ENCODE assay signal across 16 cellular contexts in the genomic region with DNA sequence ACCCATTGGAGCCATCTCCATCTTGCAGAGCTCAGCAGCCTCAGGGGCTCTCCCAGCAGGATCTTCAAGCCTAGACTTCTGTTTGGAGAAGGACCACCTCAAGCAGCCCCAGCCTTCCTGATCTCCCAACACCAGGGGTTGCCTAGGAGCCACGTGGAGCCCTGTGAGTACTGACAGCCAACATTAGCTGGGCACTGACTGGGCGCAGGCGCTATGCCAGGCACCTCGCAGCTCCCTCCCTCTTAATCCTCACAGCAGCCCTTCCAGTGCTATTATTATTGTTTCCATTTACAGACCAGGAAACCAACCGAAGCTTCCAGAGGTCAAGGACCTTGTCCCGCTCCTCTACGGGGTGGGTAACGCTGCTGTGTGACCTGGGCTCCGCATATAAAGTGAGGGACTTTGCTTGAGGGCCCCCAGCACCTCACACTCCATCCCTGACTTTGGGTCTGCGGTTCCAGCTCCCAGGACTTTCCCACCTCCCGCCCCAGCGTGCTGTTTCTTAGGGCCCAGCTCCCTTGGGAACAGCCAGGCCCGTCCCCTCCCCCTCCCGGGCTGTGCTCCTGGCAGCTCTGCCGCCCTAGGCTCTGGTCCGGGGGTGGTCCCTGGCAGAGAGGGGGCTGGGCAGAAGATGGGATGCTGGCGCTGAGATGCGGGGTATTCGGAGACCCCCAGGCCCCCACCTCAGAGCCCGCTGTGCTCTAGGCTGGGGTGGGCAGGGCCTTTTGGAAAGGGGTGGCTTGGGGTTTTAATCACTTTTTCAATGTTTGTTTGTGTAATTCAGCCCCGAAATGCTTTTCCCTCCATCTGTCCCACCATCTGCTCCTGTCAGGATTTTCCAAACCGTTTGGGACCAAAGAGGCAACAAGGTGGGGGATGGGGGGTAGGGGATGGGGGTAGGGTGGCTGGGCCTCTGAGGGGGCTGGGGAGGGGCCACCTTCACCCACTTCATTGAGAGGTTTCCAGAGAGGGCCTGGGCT. TPM values are rescaled to one million over a fixed set of nuclear protein-coding genes. Genes with fewer than 3 reads are reported as not detected.
A peak's percentile ranks its signal among the peaks of the same experiment; 100 is the strongest.
DNase-seq lines count a peak whose midpoint lies in the region; TF ChIP-seq lines count a peak whose summit lies in the region.
"Had no signal": no experiment of that assay in that cellular context is flagged by ENCODE, and none has a peak within 500 bp of the region (broad histone marks: within the 10 kb centered on the region; RNA-seq: fewer than 3 reads in every experiment).

No MANE protein-coding gene starts in this region.

- CTCF ChIA-PET in activated naive CD4-positive, alpha-beta T cell treated with anti-CD3 and anti-CD28 coated beads for 36 hours (lab: Charles Lee): interaction anchor here (1.1 kb wide), 2 partner anchors 9 to 174 kb away, joined by 3 read pairs; no protein-coding TSS in a partner anchor

- intact Hi-C loops in spleen (cut with DNase I; ENCODE audit: low total_unique reads): no loop called here
- intact Hi-C loops in esophagus squamous epithelium (cut with DNase I): no loop called here
- intact Hi-C loops in activated naive CD4-positive, alpha-beta T cell treated with anti-CD3 and anti-CD28 coated beads for 36 hours (cut with micrococcal nuclease): no loop called here
- intact Hi-C loops in esophagus muscularis mucosa (cut with DNase I): no loop called here

- H3K9me3 ChIP-seq in spleen (no peaks in the 10 kb centered on the region), esophagus squamous epithelium (no peaks in the 10 kb centered on the region), esophagus muscularis mucosa (no peaks in the 10 kb centered on the region)
- H3K9me3 ChIP-seq: prostate gland, upper lobe of left lung had no signal

- H3K4me3 ChIP-seq in H7 (ENCODE audit: insufficient read depth, low read depth, low read length) (no peak overlapping the region), spleen (no peak overlapping the region), esophagus squamous epithelium (no peak overlapping the region), esophagus muscularis mucosa (no peak overlapping the region)
- H3K4me3 ChIP-seq: prostate gland, upper lobe of left lung had no signal

- WGBS in spleen, 5 donors: 22 to 33% (median 28%) methylated on average over 15 to 22 of the region's 22 CpGs
- 28 to 34% methylated on average over 9 to 15 of the region's 22 CpGs for WGBS in esophagus squamous epithelium, 2 donors
- 21% methylated on average over 16 of the region's 22 CpGs for WGBS in esophagus muscularis mucosa

- DNase-seq in H7: peak; percentile 82
- peak; percentile 96 to 98 for DNase-seq in NCI-H524 (lab: John Stamatoyannopoulos, UW)
- DNase-seq in glutamatergic neuron: peak; percentile 77
- DNase-seq in spleen: peak; percentile 41
- DNase-seq in esophagus squamous epithelium (lab: John Stamatoyannopoulos, UW): no peak
- no peak for DNase-seq in activated naive CD4-positive, alpha-beta T cell treated with anti-CD3 and anti-CD28 coated beads for 36 hours
- no peak for DNase-seq in esophagus muscularis mucosa (ENCODE audit: extremely low spot score)
- DNase-seq: activated CD4-positive, alpha-beta T cell treated with anti-CD3 and anti-CD28 coated beads for 1 hour; CD4-positive, alpha-beta memory T cell; GF-D8; T-helper 2 cell; upper lobe of left lung had no signal

- H3K36me3 Mint-ChIP-seq in glutamatergic neuron (ENCODE audit: unreplicated experiment): no peaks in the 10 kb centered on the region
- H3K36me3 Mint-ChIP-seq in activated naive CD4-positive, alpha-beta T cell treated with anti-CD3 and anti-CD28 coated beads for 36 hours (ENCODE audit: low read depth): no peaks in the 10 kb centered on the region
- H3K36me3 Mint-ChIP-seq: activated naive CD8-positive, alpha-beta T cell; CD4-positive, alpha-beta memory T cell had no signal

- peaks cover 38% of the 10 kb centered on the region for H3K4me1 Mint-ChIP-seq in glutamatergic neuron (ENCODE audit: low read depth, unreplicated experiment)
- peaks cover 2% of the 10 kb centered on the region for H3K4me1 Mint-ChIP-seq in activated naive CD4-positive, alpha-beta T cell treated with anti-CD3 and anti-CD28 coated beads for 36 hours (ENCODE audit: low read depth)

- no peaks in the 10 kb centered on the region for H3K36me3 ChIP-seq in H7 (replicated peaks; ENCODE audit: control insufficient read depth, insufficient read depth, low read length)
- no peaks in the 10 kb centered on the region for H3K36me3 ChIP-seq in spleen
- H3K36me3 ChIP-seq in esophagus squamous epithelium: no peaks in the 10 kb centered on the region
- no peaks in the 10 kb centered on the region for H3K36me3 ChIP-seq in esophagus muscularis mucosa
- H3K36me3 ChIP-seq: prostate gland, upper lobe of left lung had no signal

- peaks cover 10% of the 10 kb centered on the region for H3K9me3 Mint-ChIP-seq in glutamatergic neuron (ENCODE audit: unreplicated experiment)
- H3K9me3 Mint-ChIP-seq in activated naive CD4-positive, alpha-beta T cell treated with anti-CD3 and anti-CD28 coated beads for 36 hours: no peaks in the 10 kb centered on the region
- H3K9me3 Mint-ChIP-seq: CD4-positive, alpha-beta memory T cell; central memory CD8-positive, alpha-beta T cell had no signal

- no peak for TF ChIP-seq POLR2A in spleen (IDR thresholded peaks at IDR 0.05)
- no peak for TF ChIP-seq POLR2A in esophagus squamous epithelium (IDR thresholded peaks at IDR 0.05)
- no peak for TF ChIP-seq POLR2A in esophagus muscularis mucosa (IDR thresholded peaks at IDR 0.05; ENCODE audit: low read depth)

- no peak for TF ChIP-seq EP300 in esophagus muscularis mucosa (IDR thresholded peaks at IDR 0.05)

- peak overlapping the region; percentile 52 for H3K4me3 Mint-ChIP-seq in glutamatergic neuron (ENCODE audit: unreplicated experiment)
- no peak overlapping the region for H3K4me3 Mint-ChIP-seq in activated naive CD4-positive, alpha-beta T cell treated with anti-CD3 and anti-CD28 coated beads for 36 hours
- H3K4me3 Mint-ChIP-seq: activated naive CD8-positive, alpha-beta T cell; CD4-positive, alpha-beta memory T cell; central memory CD8-positive, alpha-beta T cell had no signal

- TF ChIP-seq CTCF in glutamatergic neuron (IDR thresholded peaks at IDR 0.05; ENCODE audit: partially characterized antibody, unreplicated experiment) (no peak), spleen (IDR thresholded peaks at IDR 0.05 in 8 of 11, conservative IDR thresholded peaks at IDR 0.05 in 3 of 11) (no peak), esophagus squamous epithelium (IDR thresholded peaks at IDR 0.05) (no peak), esophagus muscularis mucosa (IDR thresholded peaks at IDR 0.05) (no peak)

- peaks cover 7% of the 10 kb centered on the region for H3K27me3 Mint-ChIP-seq in glutamatergic neuron (ENCODE audit: unreplicated experiment)
- peaks cover 35% of the 10 kb centered on the region for H3K27me3 Mint-ChIP-seq in activated naive CD4-positive, alpha-beta T cell treated with anti-CD3 and anti-CD28 coated beads for 36 hours (ENCODE audit: low read depth)

- H3K27me3 ChIP-seq in H7 (ENCODE audit: control insufficient read depth, insufficient read depth, low read length) (peaks cover 33% of the 10 kb centered on the region), spleen (replicated peaks in 1 of 7) (peaks cover 0 to 79% (median 28%) of the 10 kb centered on the region in 7 donors), esophagus squamous epithelium (peaks cover 7 to 54% (median 13%) of the 10 kb centered on the region in 4 donors), esophagus muscularis mucosa (peaks cover 8 to 37% (median 24%) of the 10 kb centered on the region in 4 donors)

- H3K27ac Mint-ChIP-seq in glutamatergic neuron (ENCODE audit: unreplicated experiment): peak overlapping the region; percentile 93
- H3K27ac Mint-ChIP-seq in activated naive CD4-positive, alpha-beta T cell treated with anti-CD3 and anti-CD28 coated beads for 36 hours: no peak overlapping the region
- H3K27ac Mint-ChIP-seq: activated naive CD8-positive, alpha-beta T cell; CD4-positive, alpha-beta memory T cell had no signal

- peaks cover 0 to 16% (median 9%) of the 10 kb centered on the region in 6 donors for H3K4me1 ChIP-seq in spleen
- peaks cover 5 to 37% (median 11%) of the 10 kb centered on the region in 3 donors for H3K4me1 ChIP-seq in esophagus squamous epithelium
- H3K4me1 ChIP-seq in esophagus muscularis mucosa: peaks cover 28 to 45% (median 34%) of the 10 kb centered on the region in 4 donors
- H3K4me1 ChIP-seq: prostate gland had no signal

- H3K27ac ChIP-seq in spleen (no peak overlapping the region), esophagus squamous epithelium (no peak overlapping the region), esophagus muscularis mucosa (replicated peaks in 1 of 4) (no peak overlapping the region)
- H3K27ac ChIP-seq: prostate gland, RWPE1, upper lobe of left lung had no signal

RNA-seq across cellular contexts. Expression of a gene that starts 4.1 kb away (rescaled TPM):
- 0.89 and 2.6 TPM in 2 replicates for total RNA-seq in H7 (2014; rRNA removed; shearing (Covaris generic))
- total RNA-seq in glutamatergic neuron (ENCODE audit: unreplicated experiment): 156 TPM
- under 1 TPM in 1 of 7 donors, not detected in 6; 0.32 TPM for total RNA-seq in spleen
- under 1 TPM in 2 of 3 donors, not detected in 1; 0.29 to 0.33 TPM for polyA plus RNA-seq in spleen
- not detected for total RNA-seq in esophagus squamous epithelium
- not detected for total RNA-seq in activated naive CD4-positive, alpha-beta T cell treated with anti-CD3 and anti-CD28 coated beads for 36 hours
- total RNA-seq in esophagus muscularis mucosa: under 1 TPM in 1 of 4 donors, not detected in 3; 0.23 TPM
- total RNA-seq: upper lobe of left lung had no signal
- polyA plus RNA-seq: CD4-positive, alpha-beta memory T cell had no signal

RNA-seq across cellular contexts. Expression of a gene that starts 11.4 kb away (rescaled TPM):
- total RNA-seq in H7 (2014; rRNA removed; shearing (Covaris generic)): 0.63 and 4.4 TPM in 2 replicates
- total RNA-seq in glutamatergic neuron (ENCODE audit: unreplicated experiment) (743 TPM), spleen (not detected), esophagus squamous epithelium (under 1 TPM in 2 of 4 donors, not detected in 2; 0.44 to 0.76 TPM), esophagus muscularis mucosa (10 to 100 TPM in 2 of 4 donors, 1 to 10 TPM in 2; 5.5 to 17.0 (median 9.8) TPM)
- under 1 TPM in 2 of 3 donors, not detected in 1; 0.30 TPM for polyA plus RNA-seq in spleen
- not detected for total RNA-seq in activated naive CD4-positive, alpha-beta T cell treated with anti-CD3 and anti-CD28 coated beads for 36 hours
- total RNA-seq: CD4-positive, alpha-beta memory T cell had no signal
- polyA plus RNA-seq: CD4-positive, alpha-beta memory T cell had no signal

RNA-seq across cellular contexts. Expression of a gene that starts 19.0 kb away (rescaled TPM):
- 5.4 and 9.8 TPM in 2 replicates for total RNA-seq in H7 (2014; rRNA removed; shearing (Covaris generic))
- total RNA-seq in glutamatergic neuron (ENCODE audit: unreplicated experiment): 9.9 TPM
- 10 to 100 TPM in 6 of 7 donors, 1 to 10 TPM in 1; 9.9 to 24.6 (median 12.5) TPM for total RNA-seq in spleen
- polyA plus RNA-seq in spleen: 10 to 100 TPM in 1 of 3 donors, 1 to 10 TPM in 2; 4.3 to 14.1 (median 5.6) TPM
- 100 to 1,000 TPM; 151 to 255 (median 178) TPM for total RNA-seq in esophagus squamous epithelium
- 1 to 10 TPM in 1 of 2 experiments, under 1 TPM in 1; 0.84 to 1.0 TPM for total RNA-seq in activated naive CD4-positive, alpha-beta T cell treated with anti-CD3 and anti-CD28 coated beads for 36 hours
- 100 to 1,000 TPM in 3 of 4 donors, 10 to 100 TPM in 1; 64.6 to 132 (median 118) TPM for total RNA-seq in esophagus muscularis mucosa
- total RNA-seq: CD4-positive, alpha-beta memory T cell had no signal
- polyA plus RNA-seq: CD4-positive, alpha-beta memory T cell had no signal

Comparison
In these comparisons a context has a peak if more than half of its experiments do, and no peak if none do; other contexts are left out.
1. DNase-seq: peak in H7 (single experiment), NCI-H524 (2 of 2), glutamatergic neuron (single experiment) and spleen (single experiment); none in esophagus squamous epithelium (single experiment), activated naive CD4-positive, alpha-beta T cell treated with anti-CD3 and anti-CD28 coated beads for 36 hours (single experiment) and esophagus muscularis mucosa (single experiment).
2. RNA of a gene that starts 4.1 kb away (total RNA-seq): 156 TPM in glutamatergic neuron (single experiment); 0.89 to 2.6 TPM in H7, not detected in activated naive CD4-positive, alpha-beta T cell treated with anti-CD3 and anti-CD28 coated beads for 36 hours, 0.32 TPM in spleen, not detected in esophagus squamous epithelium and 0.23 TPM in esophagus muscularis mucosa; every median in the first group is over 10 times any median in the second.
3. RNA of a gene that starts 11.4 kb away (total RNA-seq): 743 TPM in glutamatergic neuron (single experiment); 5.5 to 17.0 TPM in esophagus muscularis mucosa, 0.63 to 4.4 TPM in H7, 0.44 to 0.76 TPM in esophagus squamous epithelium, not detected in spleen and not detected in activated naive CD4-positive, alpha-beta T cell treated with anti-CD3 and anti-CD28 coated beads for 36 hours; every median in the first group is over 10 times any median in the second.